Comparison of ENCODE assay signal across 8 cellular contexts in genomic region chr2:207768168-207768890, GRCh38. TPM values are rescaled to one million over a fixed set of nuclear protein-coding genes. Genes with fewer than 3 reads are reported as not detected.
DNase-seq lines count a peak whose midpoint lies in the region; ATAC-seq and TF ChIP-seq lines count a peak whose summit lies in the region.

No MANE protein-coding gene starts in this region.

- ATAC-seq in heart right ventricle (peak in 3 of 8 donors; percentile 3 to 8 (median 7)), psoas muscle (peak in 3 of 4 donors; percentile 10 to 29 (median 12)), HG03571 (IDR thresholded peaks at IDR 0.05; ENCODE audit: unreplicated experiment) (no peak), HG02870 (IDR thresholded peaks at IDR 0.05; ENCODE audit: unreplicated experiment) (no peak)

- H3K36me3 ChIP-seq in heart right ventricle: peaks cover 0 to 43% (median 0%) of the 10 kb centered on the region in 9 donors
- peaks cover 0 to 13% of the 10 kb centered on the region in 2 donors for H3K36me3 ChIP-seq in psoas muscle (ENCODE audit: insufficient read depth in 1 of 2, low read depth in 1 of 2)

- peak overlapping the region in 9 of 10 donors; percentile 60 to 89 (median 81) for H3K27ac ChIP-seq in heart right ventricle
- peak overlapping the region; percentile 86 for H3K27ac ChIP-seq in psoas muscle

- no peaks in the 10 kb centered on the region for H3K27me3 ChIP-seq in heart right ventricle
- H3K27me3 ChIP-seq in psoas muscle (ENCODE audit: insufficient read depth in 3 of 3, low read length in 2 of 3): no peaks in the 10 kb centered on the region

- WGBS in heart right ventricle, 2 donors: 3 to 5% methylated on average over 69 to 74 of the region's 74 CpGs
- 3 to 7% (median 4%) methylated on average over 69 to 74 of the region's 74 CpGs for WGBS in psoas muscle, 3 donors

- H3K27ac Mint-ChIP-seq in activated naive CD8-positive, alpha-beta T cell: no peak overlapping the region

- H3K9me3 ChIP-seq in heart right ventricle (no peaks in the 10 kb centered on the region), psoas muscle (no peaks in the 10 kb centered on the region)

- H3K36me3 Mint-ChIP-seq in activated naive CD8-positive, alpha-beta T cell: no peaks in the 10 kb centered on the region

- H3K4me1 ChIP-seq in heart right ventricle (peaks cover 6 to 72% (median 30%) of the 10 kb centered on the region in 9 donors), psoas muscle (peaks cover 22% of the 10 kb centered on the region)

- TF ChIP-seq CTCF in heart right ventricle (IDR thresholded peaks at IDR 0.05) (peak in 1 of 9 donors; percentile 1), psoas muscle (IDR thresholded peaks at IDR 0.05) (no peak)

- peak overlapping the region; percentile 71 to 94 (median 82) for H3K4me3 ChIP-seq in heart right ventricle
- peak overlapping the region; percentile 93 for H3K4me3 ChIP-seq in psoas muscle

- H3K27me3 Mint-ChIP-seq in activated naive CD8-positive, alpha-beta T cell: peaks cover 22% of the 10 kb centered on the region

- DNase-seq in NCI-H2081 (lab: John Stamatoyannopoulos, UW): peak; percentile 32 to 65
- no peak for DNase-seq in NCI-H2081 treated with DMSO at 0.1 percent for 48 hours (lab: John Stamatoyannopoulos, UW)
- peak; percentile 16 for DNase-seq in NCI-H82 treated with DMSO at 0.1 percent for 48 hours (lab: John Stamatoyannopoulos, UW; ENCODE audit: unreplicated experiment)
- peak; percentile 29 to 36 for DNase-seq in heart right ventricle
- peak; percentile 54 to 67 for DNase-seq in psoas muscle

- H3K4me1 Mint-ChIP-seq in activated naive CD8-positive, alpha-beta T cell (ENCODE audit: low read depth): peaks cover 28% of the 10 kb centered on the region

- H3K4me3 Mint-ChIP-seq in activated naive CD8-positive, alpha-beta T cell: peak overlapping the region; percentile 86

- H3K9me3 Mint-ChIP-seq in activated naive CD8-positive, alpha-beta T cell (ENCODE audit: low read depth): no peaks in the 10 kb centered on the region

- intact Hi-C loops in heart right ventricle (cut with DNase I) (loop anchor here in 9 of 10 donors (1.0 to 10.0 kb wide), 7 partner anchors 189 to 264 kb away; partner anchors contain the start of gene PLEKHM3 (in 1 of the 9)), psoas muscle (cut with DNase I) (loop anchor here (5.0 kb wide), 2 partner anchors 204 to 259 kb away; partner anchors contain the start of gene PLEKHM3 (in 2 of the 2))

RNA-seq across cellular contexts. Expression of gene FZD5, which starts 1.4 kb away (rescaled TPM):
- total RNA-seq in heart right ventricle (1 to 10 TPM; 3.0 to 5.7 (median 5.0) TPM), psoas muscle (1 to 10 TPM; 2.5 to 3.5 (median 2.7) TPM)
- polyA plus RNA-seq in heart right ventricle (1 to 10 TPM; 1.0 to 1.9 TPM), psoas muscle (1 to 10 TPM; 1.2 to 1.8 (median 1.5) TPM)

RNA-seq across cellular contexts. Expression of gene CCNYL1, which starts 56.9 kb away (rescaled TPM):
- total RNA-seq in heart right ventricle (10 to 100 TPM in 5 of 10 donors, 1 to 10 TPM in 5; 5.6 to 16.1 (median 9.7) TPM), psoas muscle (1 to 10 TPM; 6.8 to 9.7 (median 7.6) TPM)
- polyA plus RNA-seq in heart right ventricle (1 to 10 TPM; 3.6 to 5.7 TPM), psoas muscle (10 to 100 TPM in 1 of 3 donors, 1 to 10 TPM in 2; 6.1 to 15.7 (median 8.5) TPM)

Comparison
In these comparisons a context has a peak if more than half of its experiments do, and no peak if none do; other contexts are left out.
1. ATAC-seq: peak in psoas muscle (3 of 4); none in HG03571 (single experiment) and HG02870 (single experiment).